11 cellular contexts compared by ENCODE assay signal in the genomic region with DNA sequence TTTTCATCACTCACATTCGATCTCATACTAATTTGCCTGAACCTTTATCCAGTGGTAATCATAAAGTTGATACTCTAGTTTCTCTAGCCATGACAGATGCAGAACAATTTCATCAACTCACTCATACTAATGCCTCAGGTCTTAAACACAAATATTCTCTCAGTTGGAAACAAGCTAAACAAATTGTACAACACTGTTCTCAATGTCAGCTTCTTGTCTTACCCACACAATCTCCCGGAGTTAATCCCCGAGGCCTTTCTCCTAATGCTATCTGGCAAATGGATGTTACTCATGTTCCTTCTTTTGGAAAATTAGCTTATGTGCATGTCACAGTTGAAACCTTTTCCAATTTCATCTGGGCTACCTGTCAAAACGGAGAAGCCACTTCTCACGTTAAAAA.
"Had no signal": no experiment of that assay in that cellular context is flagged by ENCODE, and none has a peak within 500 bp of the region (broad histone marks: within the 10 kb centered on the region; RNA-seq: fewer than 3 reads in every experiment).

No MANE protein-coding gene starts in this region.

- H3K27ac ChIP-seq: adrenal gland, neutrophil, SK-N-MC, thoracic aorta had no signal

- H3K36me3 ChIP-seq: adrenal gland, neutrophil, thoracic aorta had no signal

- H3K4me3 ChIP-seq: adrenal gland, SK-N-MC, thoracic aorta had no signal

- H3K9me3 ChIP-seq: adrenal gland, neutrophil, thoracic aorta had no signal

- DNase-seq: activated naive CD4-positive, alpha-beta T cell treated with anti-CD3 and anti-CD28 coated beads, Interleukin-2, amount 50 U/mL, for 16 hours; adrenal gland; cerebellar nuclear complex; effector memory CD8-positive, alpha-beta T cell; hippocampal formation; naive B cell; stimulated activated CD4-positive, alpha-beta T cell treated with anti-CD3 and anti-CD28 coated beads, Interleukin-4, amount 100 ng/mL, for 1 hour; stimulated activated CD8-positive, alpha-beta memory T cell treated with anti-CD3 and anti-CD28 coated beads, Interleukin-4, amount 100 ng/mL, for 48 hours had no signal

- ATAC-seq: effector memory CD8-positive, alpha-beta T cell had no signal

- H3K4me1 ChIP-seq: adrenal gland had no signal

- H3K27me3 ChIP-seq: adrenal gland, neutrophil had no signal
